In the genomic region with DNA sequence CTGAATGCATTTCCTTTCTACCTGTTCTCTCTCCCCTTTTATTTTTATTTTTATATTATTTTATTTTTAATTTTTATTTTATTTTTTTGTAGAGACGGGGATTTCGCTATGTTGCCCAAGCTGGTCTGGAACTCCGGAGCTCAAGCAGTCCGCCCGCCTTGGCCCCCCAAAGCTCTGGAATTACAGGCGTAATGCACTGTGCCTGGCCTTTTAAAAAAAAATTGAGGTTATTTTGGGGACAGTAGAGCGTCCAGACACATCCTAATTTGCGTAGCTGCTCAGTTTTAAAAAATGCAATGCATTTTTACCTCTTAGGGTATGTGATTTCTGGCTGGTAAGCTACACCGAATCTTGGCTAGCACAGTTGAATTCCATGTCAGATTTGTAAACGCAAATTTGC, we compare ENCODE assay signal across 11 cellular contexts. TPM values are rescaled to one million over a fixed set of nuclear protein-coding genes. Genes with fewer than 3 reads are reported as not detected.
DNase-seq lines count a peak whose midpoint lies in the region; ATAC-seq and TF ChIP-seq lines count a peak whose summit lies in the region.
"Not testable (repeated sequence)": the region's sequence is repeated elsewhere in the genome, so short reads cannot be mapped to it uniquely, and the experiment has no call there.
"Had no signal": no experiment of that assay in that cellular context is flagged by ENCODE, and none has a peak within 500 bp of the region (broad histone marks: within the 10 kb centered on the region; RNA-seq: fewer than 3 reads in every experiment).

No MANE protein-coding gene starts in this region.

- peaks cover 0 to 14% (median 4%) of the 10 kb centered on the region in 4 donors for H3K4me1 Mint-ChIP-seq in CD4-positive, CD25-positive, alpha-beta regulatory T cell
- H3K4me1 Mint-ChIP-seq in WTC11: not testable (repeated sequence)

- H3K27me3 Mint-ChIP-seq in CD4-positive, CD25-positive, alpha-beta regulatory T cell; WTC11 (ENCODE audit: low read depth): not testable (repeated sequence)

- CTCF ChIA-PET in WTC11 (lab: Charles Lee): not testable (repeated sequence)

- TF ChIP-seq CTCF in WTC11 (IDR thresholded peaks at IDR 0.05); astrocyte of the cerebellum (IDR thresholded peaks at IDR 0.05; ENCODE audit: low read depth, low read length, missing control alignments); fibroblast of pulmonary artery (IDR thresholded peaks at IDR 0.05; ENCODE audit: low read length, missing control alignments); kidney epithelial cell (IDR thresholded peaks at IDR 0.05; ENCODE audit: insufficient read depth, low read length, poor library complexity, severe bottlenecking); thoracic aorta (IDR thresholded peaks at IDR 0.05): not testable (repeated sequence)

- not testable (repeated sequence) for DNase-seq in CD4-positive, CD25-positive, alpha-beta regulatory T cell; Jurkat, Clone E6-1 (ENCODE audit: low read depth, low spot score); astrocyte of the cerebellum (ENCODE audit: low read depth); kidney epithelial cell (ENCODE audit: low read depth); thoracic aorta (ENCODE audit: low spot score)
- peak; percentile 14 for DNase-seq in WTC11 (ENCODE audit: low spot score)
- peak; percentile 0 for DNase-seq in fibroblast of pulmonary artery (ENCODE audit: low read depth)
- peak; percentile 44 for DNase-seq in posterior vena cava (ENCODE audit: low spot score)

- not testable (repeated sequence) for H3K27me3 ChIP-seq in CD4-positive, CD25-positive, alpha-beta regulatory T cell (ENCODE audit: control insufficient read depth, insufficient read depth, low read length); kidney epithelial cell (ENCODE audit: control insufficient read depth, insufficient read depth, low read length); thoracic aorta (replicated peaks; ENCODE audit: insufficient read depth)

- not testable (repeated sequence) for H3K9me3 Mint-ChIP-seq in CD4-positive, CD25-positive, alpha-beta regulatory T cell; WTC11

- not testable (repeated sequence) for H3K27ac ChIP-seq in CD4-positive, CD25-positive, alpha-beta regulatory T cell (ENCODE audit: insufficient read depth, low read length, poor library complexity, severe bottlenecking)
- H3K27ac ChIP-seq in thoracic aorta: peak overlapping the region in 1 of 2 donors; percentile 63

- in situ Hi-C loops in astrocyte of the cerebellum (cut with HindIII; ENCODE audit: low sequenced_read_pairs): not testable (repeated sequence)

- H3K4me3 Mint-ChIP-seq in CD4-positive, CD25-positive, alpha-beta regulatory T cell: peak overlapping the region in 1 of 4 donors; percentile 73
- peak overlapping the region; percentile 50 for H3K4me3 Mint-ChIP-seq in WTC11

- not testable (repeated sequence) for ATAC-seq in CD4-positive, CD25-positive, alpha-beta regulatory T cell (ENCODE audit: low read depth in 2 of 2); WTC11; thoracic aorta (ENCODE audit: insufficient number of reproducible peaks, low FRiP score, low read depth)

- not testable (repeated sequence) for H3K4me1 ChIP-seq in CD4-positive, CD25-positive, alpha-beta regulatory T cell (ENCODE audit: control insufficient read depth, insufficient read depth, low read length, poor library complexity, severe bottlenecking); thoracic aorta (ENCODE audit: control insufficient read depth in 1 of 2, low read depth in 2 of 2)

- H3K4me3 ChIP-seq in CD4-positive, CD25-positive, alpha-beta regulatory T cell (ENCODE audit: low read depth, low read length): peak overlapping the region; percentile 52
- H3K4me3 ChIP-seq in Jurkat, Clone E6-1 (ENCODE audit: low read length): peak overlapping the region; percentile 53
- H3K4me3 ChIP-seq in astrocyte of the cerebellum (ENCODE audit: low read depth, low read length) (peak overlapping the region; percentile 36), fibroblast of pulmonary artery (replicated peaks; ENCODE audit: low read depth, low read length) (peak overlapping the region; percentile 53), kidney epithelial cell (ENCODE audit: low read depth, low read length) (peak overlapping the region; percentile 37), thoracic aorta (peak overlapping the region; percentile 59)

- intact Hi-C loops in posterior vena cava (cut with DNase I): not testable (repeated sequence)

- H3K27ac Mint-ChIP-seq in CD4-positive, CD25-positive, alpha-beta regulatory T cell; WTC11: not testable (repeated sequence)

- POLR2A ChIA-PET in WTC11 (lab: Charles Lee): not testable (repeated sequence)

- H3K36me3 ChIP-seq in CD4-positive, CD25-positive, alpha-beta regulatory T cell (ENCODE audit: control insufficient read depth, insufficient read depth, low read length); kidney epithelial cell (ENCODE audit: control insufficient read depth, insufficient read depth, low read length); thoracic aorta: not testable (repeated sequence)

- not testable (repeated sequence) for H3K36me3 Mint-ChIP-seq in CD4-positive, CD25-positive, alpha-beta regulatory T cell; WTC11

- H3K9me3 ChIP-seq in CD4-positive, CD25-positive, alpha-beta regulatory T cell (ENCODE audit: control insufficient read depth in 2 of 2, low read length in 2 of 2); thoracic aorta: not testable (repeated sequence)

RNA-seq across cellular contexts. Expression of gene SPDYE8, which starts 23.1 kb away (rescaled TPM):
- not detected for total RNA-seq in CD4-positive, CD25-positive, alpha-beta regulatory T cell
- under 1 TPM in 1 of 4 donors, not detected in 3; 0.15 TPM for polyA plus RNA-seq in CD4-positive, CD25-positive, alpha-beta regulatory T cell
- not detected for polyA plus RNA-seq in Jurkat, Clone E6-1 (2012; ENCODE audit: insufficient read depth, insufficient read length)
- total RNA-seq in WTC11 (2021) (not detected in 3 replicates), kidney epithelial cell (not detected in 2 replicates), posterior vena cava (not detected), thoracic aorta (not detected)
- total RNA-seq: dermis microvascular lymphatic vessel endothelial cell, H7, T-cell had no signal

RNA-seq across cellular contexts. Expression of gene TRIM74, which starts 37.2 kb away (rescaled TPM):
- total RNA-seq in CD4-positive, CD25-positive, alpha-beta regulatory T cell: 3.3 TPM
- polyA plus RNA-seq in CD4-positive, CD25-positive, alpha-beta regulatory T cell: not detected
- polyA plus RNA-seq in Jurkat, Clone E6-1 (2012; ENCODE audit: insufficient read depth, insufficient read length): 3.2 TPM
- total RNA-seq in WTC11 (2021) (0.15 to 0.60 TPM (median 0.30 TPM) in 3 replicates), kidney epithelial cell (0.33 TPM in 1 of 2 replicates, not detected in the other), posterior vena cava (under 1 TPM in 1 of 2 donors, not detected in 1; 0.33 TPM), thoracic aorta (not detected)
- total RNA-seq: dermis microvascular lymphatic vessel endothelial cell, H7 had no signal

RNA-seq across cellular contexts. Expression of gene SPDYE11, which starts 51.2 kb away (rescaled TPM):
- not detected for total RNA-seq in CD4-positive, CD25-positive, alpha-beta regulatory T cell
- under 1 TPM in 1 of 4 donors, not detected in 3; 0.15 TPM for polyA plus RNA-seq in CD4-positive, CD25-positive, alpha-beta regulatory T cell
- not detected for polyA plus RNA-seq in Jurkat, Clone E6-1 (2012; ENCODE audit: insufficient read depth, insufficient read length)
- total RNA-seq in WTC11 (2021): not detected in 3 replicates
- not detected in 2 replicates for total RNA-seq in kidney epithelial cell
- not detected for total RNA-seq in posterior vena cava
- total RNA-seq in thoracic aorta: not detected
- total RNA-seq: dermis microvascular lymphatic vessel endothelial cell, H7, T-cell had no signal
